In genomic region chr3:51391566-51392300, GRCh38 we compare ENCODE assay signal across 1 cellular context.
A peak's percentile ranks its signal among the peaks of the same experiment; 100 is the strongest.
TF ChIP-seq lines count a peak whose summit lies in the region.

No MANE protein-coding gene starts in this region.

TF ChIP-seq in GM12878, 131 proteins besides CTCF, POLR2A, EP300 and RAD21 (continued from another document):
- TF ChIP-seq BHLHE40 (IDR thresholded peaks at IDR 0.05; ENCODE audit: borderline replicate concordance in 1 of 2, low read depth in 2 of 2, low read length in 1 of 2) (peak in 1 of 2 experiments; percentile 53; a peak in 2 of 4 replicates), ZBED1 (IDR thresholded peaks at IDR 0.05; ENCODE audit: borderline replicate concordance) (no peak), CREB1 (IDR thresholded peaks at IDR 0.05; ENCODE audit: low read depth) (peak; percentile 56; the same call in 1 of the 2 replicates), BCL3 (IDR thresholded peaks at IDR 0.05; ENCODE audit: borderline replicate concordance, insufficient read depth, low read depth, low read length, poor library complexity, severe bottlenecking) (peak; percentile 2), ZNF687 (IDR thresholded peaks at IDR 0.05) (0 out of 2 replicates have a peak, but pooled peaks have one; percentile 0), RAD51 (IDR thresholded peaks at IDR 0.05) (no peak), TCF12 (IDR thresholded peaks at IDR 0.05; ENCODE audit: low read depth, low read length) (no peak), ZNF207 (IDR thresholded peaks at IDR 0.05; ENCODE audit: borderline replicate concordance) (no peak), IKZF1 (conservative IDR thresholded peaks at IDR 0.05) (0 out of 2 replicates have a peak, but pooled peaks have one; percentile 14), DPF2 (IDR thresholded peaks at IDR 0.05) (0 out of 2 replicates have a peak, but pooled peaks have one; percentile 22), MAX (IDR thresholded peaks at IDR 0.05; ENCODE audit: low read depth, low read length) (peak; percentile 16; the same call in 1 of the 2 replicates), CREM (IDR thresholded peaks at IDR 0.05; ENCODE audit: low read depth) (peak; percentile 24; the same call in 1 of the 2 replicates), GATAD2B (conservative IDR thresholded peaks at IDR 0.05; ENCODE audit: low read depth) (peak; percentile 31; the same call in 1 of the 2 replicates), IRF3 (IDR thresholded peaks at IDR 0.05) (no peak), BACH1 (IDR thresholded peaks at IDR 0.05; ENCODE audit: borderline replicate concordance) (0 out of 2 replicates have a peak, but pooled peaks have one; percentile 8), NKRF (conservative IDR thresholded peaks at IDR 0.05) (peak; percentile 58; the same call in 1 of the 2 replicates), STAT1 (conservative IDR thresholded peaks at IDR 0.05) (no peak), MYB (IDR thresholded peaks at IDR 0.05; ENCODE audit: borderline replicate concordance, low read depth, low read length) (no peak), MXI1 (IDR thresholded peaks at IDR 0.05; ENCODE audit: low read depth, low read length) (peak; percentile 61), RBBP5 (conservative IDR thresholded peaks at IDR 0.05) (no peak), NFYA (IDR thresholded peaks at IDR 0.05; ENCODE audit: borderline replicate concordance, low read depth, low read length) (no peak), TBL1XR1 (IDR thresholded peaks at IDR 0.05; ENCODE audit: low read depth, low read length) (no peak), HDAC6 (IDR thresholded peaks at IDR 0.05; ENCODE audit: unreplicated experiment) (no peak)
